Comparison of ENCODE assay signal across 29 cellular contexts in the genomic region with DNA sequence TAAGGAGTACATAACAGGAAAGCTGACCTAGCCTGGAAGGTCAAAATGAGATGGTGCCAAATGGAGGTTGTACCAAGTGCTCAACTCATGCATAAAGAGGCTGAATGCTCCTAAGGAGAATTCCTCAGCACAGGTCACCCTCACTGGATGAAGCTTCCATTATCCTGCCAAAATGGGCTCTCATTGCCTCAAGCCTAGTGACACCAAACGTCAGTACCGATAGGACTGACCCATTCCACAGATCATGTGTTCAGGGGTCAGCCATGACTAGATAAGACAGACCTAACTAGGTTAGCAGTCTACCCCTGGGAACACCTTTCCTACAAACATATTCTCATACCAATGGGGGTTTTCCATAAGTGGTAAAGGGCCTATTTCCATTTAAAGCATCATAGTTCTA.
"Had no signal": no experiment of that assay in that cellular context is flagged by ENCODE, and none has a peak within 500 bp of the region (broad histone marks: within the 10 kb centered on the region; RNA-seq: fewer than 3 reads in every experiment).

No MANE protein-coding gene starts in this region.

- ATAC-seq: naive thymus-derived CD4-positive, alpha-beta T cell; natural killer cell; pancreas; right cardiac atrium; right lobe of liver; stimulated activated memory B cell treated with anti-CD40 and anti-IgM and Interleukin-4, amounts not matched to agents 10 μg/mL and 1 μg/mL and 100 μg/mL, for 72 hours; stimulated activated naive CD8-positive, alpha-beta T cell treated with anti-CD3 and anti-CD28 coated beads, Interleukin-15, amount 100 ng/mL, for 72 hours; stimulated activated naive CD8-positive, alpha-beta T cell treated with anti-CD3 and anti-CD28 coated beads, Interleukin-15, Interleukin-2, amounts not matched to agents 100 U/mL and 50 U/mL, for 24 hours; upper lobe of right lung had no signal

- H3K27me3 Mint-ChIP-seq: stimulated activated memory B cell treated with anti-CD40 and anti-IgM and Interleukin-4, amounts not matched to agents 10 μg/mL and 1 μg/mL and 100 μg/mL, for 72 hours; stimulated activated naive CD8-positive, alpha-beta T cell treated with anti-CD3 and anti-CD28 coated beads, Interleukin-15, amount 100 ng/mL, for 72 hours had no signal

- H3K36me3 Mint-ChIP-seq: naive thymus-derived CD4-positive, alpha-beta T cell; natural killer cell; stimulated activated memory B cell treated with anti-CD40 and anti-IgM and Interleukin-4, amounts not matched to agents 10 μg/mL and 1 μg/mL and 100 μg/mL, for 72 hours had no signal

- H3K27me3 ChIP-seq: neutrophil, pancreas, sigmoid colon, suprapubic skin, testis, tibial artery, upper lobe of right lung, uterus had no signal

- H3K9me3 ChIP-seq: neutrophil, pancreas, prostate gland, right lobe of liver, sigmoid colon, suprapubic skin, testis, tibial artery, upper lobe of right lung, uterus had no signal

- H3K4me3 ChIP-seq: pancreas, prostate gland, right lobe of liver, sigmoid colon, suprapubic skin, testis, tibial artery, upper lobe of right lung, uterus had no signal

- H3K9me3 Mint-ChIP-seq: natural killer cell; stimulated activated naive CD8-positive, alpha-beta T cell treated with anti-CD3 and anti-CD28 coated beads, Interleukin-15, amount 100 ng/mL, for 72 hours had no signal

- H3K27ac Mint-ChIP-seq: naive thymus-derived CD4-positive, alpha-beta T cell; natural killer cell; nephron; stimulated activated memory B cell treated with anti-CD40 and anti-IgM and Interleukin-4, amounts not matched to agents 10 μg/mL and 1 μg/mL and 100 μg/mL, for 72 hours; stimulated activated naive CD8-positive, alpha-beta T cell treated with anti-CD3 and anti-CD28 coated beads, Interleukin-15, amount 100 ng/mL, for 72 hours had no signal

- H3K4me1 Mint-ChIP-seq: naive thymus-derived CD4-positive, alpha-beta T cell; natural killer cell; stimulated activated naive CD8-positive, alpha-beta T cell treated with anti-CD3 and anti-CD28 coated beads, Interleukin-15, amount 100 ng/mL, for 72 hours had no signal

- H3K4me3 Mint-ChIP-seq: naive thymus-derived CD4-positive, alpha-beta T cell; natural killer cell; nephron; neural crest cell; stimulated activated memory B cell treated with anti-CD40 and anti-IgM and Interleukin-4, amounts not matched to agents 10 μg/mL and 1 μg/mL and 100 μg/mL, for 72 hours; stimulated activated naive CD8-positive, alpha-beta T cell treated with anti-CD3 and anti-CD28 coated beads, Interleukin-15, amount 100 ng/mL, for 72 hours had no signal

- H3K27ac ChIP-seq: neutrophil, pancreas, prostate gland, right lobe of liver, sigmoid colon, suprapubic skin, testis, tibial artery, upper lobe of right lung, uterus had no signal

- DNase-seq: naive thymus-derived CD4-positive, alpha-beta T cell; natural killer cell; nucleus accumbens; pancreas; retina; right cardiac atrium; right lobe of liver; sigmoid colon; small intestine; stimulated activated CD4-positive, alpha-beta T cell treated with anti-CD3 and anti-CD28 coated beads, Interleukin-12 subunit alpha, Interleukin-12 subunit beta, amount 100 ng/mL, for 4 hours; stimulated activated CD4-positive, alpha-beta T cell treated with anti-CD3 and anti-CD28 coated beads, Interleukin-1b, Interleukin-23, amount 100 ng/mL, for 48 hours; stimulated activated CD4-positive, alpha-beta T cell treated with anti-CD3 and anti-CD28 coated beads, Interleukin-4, amount 100 ng/mL, for 1 hour; stimulated activated CD4-positive, alpha-beta T cell treated with anti-CD3 and anti-CD28 coated beads, Interleukin-4, amount 100 ng/mL, for 4 hours; stimulated activated CD8-positive, alpha-beta memory T cell treated with anti-CD3 and anti-CD28 coated beads, Interleukin-4, amount 100 ng/mL, for 48 hours; stimulated activated naive CD4-positive, alpha-beta T cell; stimulated activated naive CD8-positive, alpha-beta T cell treated with anti-CD3 and anti-CD28 coated beads, Interleukin-15, amount 100 ng/mL, for 72 hours; stimulated activated naive CD8-positive, alpha-beta T cell treated with anti-CD3 and anti-CD28 coated beads, Interleukin-15, Interleukin-2, amounts not matched to agents 100 U/mL and 50 U/mL, for 24 hours; substantia nigra; testis; tibial artery; trophoblast cell; upper lobe of right lung; uterus had no signal

- H3K36me3 ChIP-seq: neutrophil, pancreas, prostate gland, right lobe of liver, sigmoid colon, suprapubic skin, tibial artery, upper lobe of right lung, uterus had no signal

- H3K4me1 ChIP-seq: pancreas, prostate gland, right lobe of liver, testis had no signal
